ENCODE assay signal across 8 cellular contexts in genomic region chr9:107286057-107286456, GRCh38. TPM values are rescaled to one million over a fixed set of nuclear protein-coding genes. Genes with fewer than 3 reads are reported as not detected.
DNase-seq lines count a peak whose midpoint lies in the region; ATAC-seq, FAIRE-seq and TF ChIP-seq lines count a peak whose summit lies in the region.

No MANE protein-coding gene starts in this region.

- H3K27ac ChIP-seq in A549 (peak overlapping the region in 1 of 2 experiments; percentile 29; a peak in 2 of 6 replicates), GM23248 (peak overlapping the region; percentile 89), keratinocyte (ENCODE audit: control insufficient read depth, insufficient read depth, low read length) (peak overlapping the region; percentile 93)

- H3F3A ChIP-seq in GM23248 (ENCODE audit: insufficient read depth), result peaks cover 31% of the 10 kb centered on the region

- H3K27me3 ChIP-seq in GM23248 (replicated peaks; ENCODE audit: insufficient read depth) (no peaks in the 10 kb centered on the region), keratinocyte (ENCODE audit: control insufficient read depth, extremely low read depth, insufficient read depth, low read length) (no peaks in the 10 kb centered on the region)

- peaks cover 2% of the 10 kb centered on the region for H3K9me1 ChIP-seq in keratinocyte (ENCODE audit: control insufficient read depth, extremely low read depth, insufficient read depth, low read length)

- H3K4me3 ChIP-seq in A549 (peak overlapping the region; percentile 69), GM23248 (peak overlapping the region; percentile 95), keratinocyte (ENCODE audit: control insufficient read depth in 2 of 3, extremely low read depth in 1 of 3, insufficient read depth in 2 of 3, low read depth in 1 of 3, low read length in 3 of 3) (peak overlapping the region; percentile 70 to 97 (median 93))

- WGBS in A549 (ENCODE audit: missing lambda C conversion rate), result 20% methylated on average over 2 of the region's 2 CpGs
- 93 to 97% methylated on average over 2 of the region's 2 CpGs for WGBS in GM23248 (ENCODE audit: low coverage in 1 of 2, low lambda C conversion rate in 2 of 2, missing lambda C conversion rate in 2 of 2), 2 experiments

- peaks cover 44% of the 10 kb centered on the region for H3K36me3 Mint-ChIP-seq in activated T-helper 2 cell treated with anti-CD3 and anti-CD28 coated beads, Interferon-gamma antibody, Interleukin-2, Interleukin-4, amounts not matched to agents 10 μg/mL and 5 μg/mL and 100 μg/mL, durations not matched to agents 14 hours and 24 hours and 36 hours (ENCODE audit: low read depth)

- POLR2A ChIA-PET in A549 (lab: Yijun Ruan, JAX), result no interaction called here

- H2AFZ ChIP-seq in GM23248 (no peak overlapping the region), keratinocyte (ENCODE audit: control insufficient read depth, low read length) (no peak overlapping the region)

- DNase-seq in A549 (ENCODE audit: low read depth in 1 of 2, low spot score in 1 of 2) (peak in 1 of 2 experiments; percentile 34), GM23248 (peak; percentile 55), keratinocyte (ENCODE audit: low read depth, low spot score) (no peak), inferior parietal cortex (ENCODE audit: extremely low spot score) (no peak), NK-92 (lab: John Stamatoyannopoulos, UW; ENCODE audit: unreplicated experiment) (no peak), NCI-H345 (lab: John Stamatoyannopoulos, UW) (no peak)
- DNase-seq in activated T-helper 2 cell treated with anti-CD3 and anti-CD28 coated beads, Interferon-gamma antibody, Interleukin-2, Interleukin-4, amounts not matched to agents 10 μg/mL and 5 μg/mL and 100 μg/mL, durations not matched to agents 14 hours and 24 hours and 36 hours (ENCODE audit: low spot score), result no peak

- peaks cover 63% of the 10 kb centered on the region for H3K4me1 Mint-ChIP-seq in activated T-helper 2 cell treated with anti-CD3 and anti-CD28 coated beads, Interferon-gamma antibody, Interleukin-2, Interleukin-4, amounts not matched to agents 10 μg/mL and 5 μg/mL and 100 μg/mL, durations not matched to agents 14 hours and 24 hours and 36 hours (ENCODE audit: low read depth)

- H3K4me2 ChIP-seq in A549 (peak overlapping the region; percentile 85), GM23248 (ENCODE audit: unreplicated experiment) (peak overlapping the region; percentile 95), keratinocyte (ENCODE audit: control insufficient read depth, extremely low read depth, insufficient read depth, low read depth, low read length) (peak overlapping the region; percentile 95)

- peak overlapping the region; percentile 75 for H3K27ac Mint-ChIP-seq in activated T-helper 2 cell treated with anti-CD3 and anti-CD28 coated beads, Interferon-gamma antibody, Interleukin-2, Interleukin-4, amounts not matched to agents 10 μg/mL and 5 μg/mL and 100 μg/mL, durations not matched to agents 14 hours and 24 hours and 36 hours

- TF ChIP-seq RAD21 in A549 (conservative IDR thresholded peaks at IDR 0.05 in 1 of 2, IDR thresholded peaks at IDR 0.05 in 1 of 2), result no peak

- CTCF ChIA-PET in A549 (lab: Yijun Ruan, JAX), result interaction anchor here (1.2 kb wide), 1 partner anchor 55 kb away, joined by 3 read pairs; no protein-coding TSS in a partner anchor

- intact Hi-C loops in activated T-helper 2 cell treated with anti-CD3 and anti-CD28 coated beads, Interferon-gamma antibody, Interleukin-2, Interleukin-4, amounts not matched to agents 10 μg/mL and 5 μg/mL and 100 μg/mL, durations not matched to agents 14 hours and 24 hours and 36 hours (cut with micrococcal nuclease), result loop anchor here (10.0 kb wide), 1 partner anchor 1829 kb away; the partner anchor contains the start of gene TMEM245

- H3K9me3 ChIP-seq in A549 (no peaks in the 10 kb centered on the region), GM23248 (ENCODE audit: low read depth) (no peaks in the 10 kb centered on the region), keratinocyte (ENCODE audit: control insufficient read depth, low read depth, low read length) (no peaks in the 10 kb centered on the region)

- no peaks in the 10 kb centered on the region for H3K9me3 Mint-ChIP-seq in activated T-helper 2 cell treated with anti-CD3 and anti-CD28 coated beads, Interferon-gamma antibody, Interleukin-2, Interleukin-4, amounts not matched to agents 10 μg/mL and 5 μg/mL and 100 μg/mL, durations not matched to agents 14 hours and 24 hours and 36 hours

- TF ChIP-seq CTCF in A549 (IDR thresholded peaks at IDR 0.05), result no peak
- TF ChIP-seq CTCF in keratinocyte (optimal IDR thresholded peaks at IDR 0.05 in 1 of 3, IDR thresholded peaks at IDR 0.05 in 1 of 3, conservative IDR thresholded peaks at IDR 0.05 in 1 of 3; ENCODE audit: extremely low read depth in 1 of 3, insufficient read depth in 2 of 3, low read length in 3 of 3), result no peak

- no peaks in the 10 kb centered on the region for H3K27me3 Mint-ChIP-seq in activated T-helper 2 cell treated with anti-CD3 and anti-CD28 coated beads, Interferon-gamma antibody, Interleukin-2, Interleukin-4, amounts not matched to agents 10 μg/mL and 5 μg/mL and 100 μg/mL, durations not matched to agents 14 hours and 24 hours and 36 hours (ENCODE audit: low read depth)

- no peak for TF ChIP-seq EP300 in A549 (IDR thresholded peaks at IDR 0.05)

- H3K9ac ChIP-seq in GM23248 (peak overlapping the region; percentile 98), keratinocyte (ENCODE audit: control insufficient read depth, extremely low read depth, insufficient read depth, low read length) (peak overlapping the region; percentile 98)

- H3K4me1 ChIP-seq in A549 (peaks cover 40% of the 10 kb centered on the region), GM23248 (ENCODE audit: insufficient read depth) (peaks cover 44% of the 10 kb centered on the region), keratinocyte (ENCODE audit: control insufficient read depth, extremely low read depth, insufficient read depth, low read length) (peaks cover 25% of the 10 kb centered on the region)

- H3K79me2 ChIP-seq in GM23248 (ENCODE audit: insufficient read depth), result peaks cover 84% of the 10 kb centered on the region
- peaks cover 80% of the 10 kb centered on the region for H3K79me2 ChIP-seq in keratinocyte (ENCODE audit: control insufficient read depth, insufficient read depth, low read length)

- H4K20me1 ChIP-seq in GM23248 (ENCODE audit: insufficient read depth), result peaks cover 55% of the 10 kb centered on the region
- H4K20me1 ChIP-seq in keratinocyte (ENCODE audit: control insufficient read depth, extremely low read depth, insufficient read depth, low read length), result peaks cover 55% of the 10 kb centered on the region

- H3K9me2 ChIP-seq in GM23248 (ENCODE audit: insufficient read depth), result no peaks in the 10 kb centered on the region

- ATAC-seq in A549 (no peak), GM19455 (IDR thresholded peaks at IDR 0.05; ENCODE audit: unreplicated experiment) (no peak)

- H3K4me3 Mint-ChIP-seq in activated T-helper 2 cell treated with anti-CD3 and anti-CD28 coated beads, Interferon-gamma antibody, Interleukin-2, Interleukin-4, amounts not matched to agents 10 μg/mL and 5 μg/mL and 100 μg/mL, durations not matched to agents 14 hours and 24 hours and 36 hours (ENCODE audit: low read depth), result peak overlapping the region; percentile 97

- dilution Hi-C loops in keratinocyte (cut with MboI; ENCODE audit: extremely low pct_ligation_motif_present, low sequenced_read_pairs), result no loop called here

- FAIRE-seq in A549 (lab: Jason Lieb, UNC) (no peak), keratinocyte (lab: Jason Lieb, UNC) (no peak)

- in situ Hi-C loops in GM23248 (cut with MboI), result no loop called here

- H3K36me3 ChIP-seq in GM23248 (ENCODE audit: low read depth), result peaks cover 3% of the 10 kb centered on the region; the same call in 1 of the 2 replicates
- no peaks in the 10 kb centered on the region for H3K36me3 ChIP-seq in keratinocyte (ENCODE audit: control insufficient read depth in 2 of 2, extremely low read depth in 1 of 2, insufficient read depth in 2 of 2, low read length in 2 of 2)

- TF ChIP-seq POLR2A in A549 (IDR thresholded peaks at IDR 0.05; ENCODE audit: low read length), result no peak

TF ChIP-seq in A549, 52 proteins besides CTCF, POLR2A, EP300 and RAD21:
- TF ChIP-seq ELK1 (IDR thresholded peaks at IDR 0.05; ENCODE audit: low read depth, low read length) (no peak), FOSL2 (IDR thresholded peaks at IDR 0.05) (no peak), FOSL2 (CRISPR knock-in tag; IDR thresholded peaks at IDR 0.05) (0 out of 2 replicates have a peak, but pooled peaks have one; percentile 11)

RNA-seq across cellular contexts. Expression of gene RAD23B, which starts 3.0 kb away (rescaled TPM):
- 195 and 207 TPM in 2 replicates for polyA plus RNA-seq in A549 (2011; rRNA removed)
- polyA plus RNA-seq in A549 (2012; cell fraction: cytosol; rRNA removed), result 64.1 and 82.0 TPM in 2 replicates
- 28.7 and 45.4 TPM in 2 replicates for polyA plus RNA-seq in A549 (2012; cell fraction: nucleus; rRNA removed)
- polyA plus RNA-seq in A549 (2017; fragmentation: RNase III; extraction: RNeasy Plus Mini Kit Qiagen cat#74134 plus additional on column Dnase treatment), result 136 to 141 TPM (median 140 TPM) in 3 replicates
- 322 and 348 TPM in 2 replicates for polyA minus RNA-seq in A549 (2011; rRNA and poly(A)+ RNA removed)
- total RNA-seq in GM23248 (2014; rRNA removed; shearing (Covaris generic)), result 122 and 124 TPM in 2 replicates
- 16.8 and 18.9 TPM in 2 replicates for polyA plus RNA-seq in GM23248 (2016; fragmentation: Nextera tagmentation; extraction: Ambion mirVana)
- 142 and 145 TPM in 2 replicates for total RNA-seq in activated T-helper 2 cell treated with anti-CD3 and anti-CD28 coated beads, Interferon-gamma antibody, Interleukin-2, Interleukin-4, amounts not matched to agents 10 μg/mL and 5 μg/mL and 100 μg/mL, durations not matched to agents 14 hours and 24 hours and 36 hours
- 141 to 253 TPM (median 168 TPM) in 3 replicates for polyA plus RNA-seq in keratinocyte
- polyA plus RNA-seq in keratinocyte (2011; ENCODE audit: low read depth), result 60.5 TPM
- 178 and 247 TPM in 2 replicates for polyA plus RNA-seq in keratinocyte (2011; cell fraction: cytosol; rRNA removed)
- polyA plus RNA-seq in keratinocyte (2011; cell fraction: nucleus; rRNA removed), result 110 and 116 TPM in 2 replicates
- polyA plus RNA-seq in keratinocyte (2012; ENCODE audit: low replicate concordance), result 81.0 and 118 TPM in 2 replicates
- 132 to 176 TPM (median 171 TPM) in 3 replicates for polyA minus RNA-seq in keratinocyte
- 148 TPM for polyA minus RNA-seq in keratinocyte (2011; cell fraction: cytosol; rRNA and poly(A)+ RNA removed)
- 37.1 and 63.4 TPM in 2 replicates for polyA minus RNA-seq in keratinocyte (2011; cell fraction: nucleus; rRNA and poly(A)+ RNA removed)
